Comparison of ENCODE assay signal across 12 cellular contexts in the genomic region with DNA sequence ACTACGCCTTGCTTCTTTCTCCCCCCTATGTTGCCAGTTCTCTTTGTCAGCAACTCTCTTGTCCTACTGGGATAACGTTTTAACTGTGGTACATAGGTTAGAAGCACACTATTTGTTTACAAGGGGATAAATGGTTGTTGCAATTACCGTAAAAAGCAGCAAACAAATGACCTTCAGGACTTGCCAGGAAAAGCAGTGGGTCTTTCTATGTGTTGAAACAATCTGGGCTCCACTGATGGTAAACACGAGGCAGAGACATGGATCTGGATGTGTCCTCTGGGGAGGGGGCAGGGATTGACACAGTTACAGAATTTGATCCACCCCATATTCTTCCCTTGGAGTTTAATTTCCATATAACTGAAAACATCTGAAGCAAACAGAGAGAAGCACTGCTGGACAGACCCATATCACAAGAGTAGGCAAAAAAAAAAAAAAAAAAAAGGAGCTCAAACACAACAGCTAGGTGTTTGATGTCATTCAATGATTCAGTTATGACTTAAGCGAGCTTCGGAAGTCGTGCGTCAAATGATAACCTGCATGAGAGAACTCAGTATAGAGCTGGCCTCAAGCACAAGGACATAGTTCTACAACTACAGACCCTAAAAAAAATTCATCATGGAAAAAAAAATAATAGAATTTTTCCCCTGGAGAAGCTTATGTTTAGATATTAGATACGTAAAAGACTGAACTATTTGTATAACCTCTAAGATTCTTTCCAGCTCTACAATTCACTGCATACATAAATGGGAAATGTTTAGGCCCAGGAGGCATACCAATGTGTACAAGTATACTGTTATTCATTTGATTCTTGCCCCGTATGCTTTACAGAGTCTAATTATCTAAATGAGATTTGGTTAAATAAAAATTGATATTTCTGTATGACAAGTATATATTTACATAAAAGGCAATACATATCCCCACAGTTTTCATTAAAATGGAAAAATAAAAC.
DNase-seq lines count a peak whose midpoint lies in the region; ATAC-seq and TF ChIP-seq lines count a peak whose summit lies in the region.
"Had no signal": no experiment of that assay in that cellular context is flagged by ENCODE, and none has a peak within 500 bp of the region (broad histone marks: within the 10 kb centered on the region; RNA-seq: fewer than 3 reads in every experiment).

No MANE protein-coding gene starts in this region.

- TF ChIP-seq POLR2A in IMR-90 (IDR thresholded peaks at IDR 0.05; ENCODE audit: low read depth, low read length) (no peak), right lobe of liver (IDR thresholded peaks at IDR 0.05) (no peak)

- H3K36me3 ChIP-seq in IMR-90 (ENCODE audit: control insufficient read depth, insufficient read depth, low read length) (no peaks in the 10 kb centered on the region), right lobe of liver (no peaks in the 10 kb centered on the region)
- H3K36me3 ChIP-seq: adrenal gland had no signal

- 0 out of 2 replicates have a peak, but pooled peaks cover 7% of the 10 kb centered on the region for H3K9me1 ChIP-seq in IMR-90 (ENCODE audit: insufficient read depth, low read length)

- H2BK15ac ChIP-seq in IMR-90 (ENCODE audit: low read depth, low read length) = peak overlapping the region; percentile 91

- H3K27me3 Mint-ChIP-seq in chondrocyte (ENCODE audit: low read depth) = no peaks in the 10 kb centered on the region

- POLR2A ChIA-PET in IMR-90 (lab: Charles Lee; ENCODE audit: unreplicated experiment) = interaction anchor here (0.5 to 0.6 kb wide), 3 partner anchors 146 to 699 kb away, joined by 3 to 12 read pairs (median 3); no protein-coding TSS in a partner anchor

- H3K23ac ChIP-seq in IMR-90 (ENCODE audit: low read depth, low read length) = peak overlapping the region; percentile 6; the same call in 1 of the 2 replicates

- H4K8ac ChIP-seq in IMR-90 (ENCODE audit: low read depth in 2 of 2, low read length in 2 of 2) = peak overlapping the region; percentile 33 to 73

- intact Hi-C loops in IMR-90 (cut with micrococcal nuclease) = loop anchor here (5.0 kb wide), 2 partner anchors 400 to 525 kb away; no protein-coding TSS in a partner anchor
- intact Hi-C loops in right lobe of liver (cut with DNase I) = loop anchor here (10.0 kb wide), 2 partner anchors 53 to 667 kb away; no protein-coding TSS in a partner anchor

- in situ Hi-C loops in IMR-90 (cut with MboI; ENCODE audit: low sequenced_read_pairs) = loop anchor here (5.0 kb wide), 1 partner anchor 655 kb away; no protein-coding TSS in a partner anchor

- no peak overlapping the region for H3K4me2 ChIP-seq in IMR-90 (ENCODE audit: low read depth, low read length)

- H3K14ac ChIP-seq in IMR-90 (replicated peaks; ENCODE audit: low read depth, low read length) = peak overlapping the region; percentile 29; the same call in 1 of the 2 replicates

- H3K9me3 Mint-ChIP-seq in chondrocyte (ENCODE audit: low read depth) = peaks cover 6% of the 10 kb centered on the region
- H3K9me3 Mint-ChIP-seq: central memory CD8-positive, alpha-beta T cell; stimulated activated naive CD8-positive, alpha-beta T cell treated with anti-CD3 and anti-CD28 coated beads, Interleukin-15, Interleukin-2, amounts not matched to agents 100 ng/mL and 50 ng/mL, for 24 hours had no signal

- CTCF ChIA-PET in IMR-90 (lab: Yijun Ruan, JAX) = interaction anchor here (0.6 to 1.8 kb wide), 14 partner anchors 10 to 673 kb away, joined by 3 to 11 read pairs (median 4); no protein-coding TSS in a partner anchor

- H3K4me3 Mint-ChIP-seq in chondrocyte (ENCODE audit: unreplicated experiment) = no peak overlapping the region
- H3K4me3 Mint-ChIP-seq: central memory CD8-positive, alpha-beta T cell; stimulated activated naive CD8-positive, alpha-beta T cell treated with anti-CD3 and anti-CD28 coated beads, Interleukin-15, Interleukin-2, amounts not matched to agents 100 ng/mL and 50 ng/mL, for 24 hours had no signal

- BruUV-seq in IMR-90 (replicated peaks; lab: Mats Ljungman, UMichigan) = no TSS peak

- H3K18ac ChIP-seq in IMR-90 (ENCODE audit: low read depth, low read length) = peak overlapping the region; percentile 96

- H3K27me3 ChIP-seq in IMR-90 (ENCODE audit: control insufficient read depth, insufficient read depth, low read length) (no peaks in the 10 kb centered on the region), right lobe of liver (no peaks in the 10 kb centered on the region)
- H3K27me3 ChIP-seq: adrenal gland had no signal

- peaks cover 44% of the 10 kb centered on the region for H3K4me1 Mint-ChIP-seq in chondrocyte (ENCODE audit: low read depth)
- H3K4me1 Mint-ChIP-seq: central memory CD8-positive, alpha-beta T cell had no signal

- H3K56ac ChIP-seq in IMR-90 (ENCODE audit: extremely low read depth, insufficient read depth, low read length) = peak overlapping the region; percentile 77; the same call in 1 of the 2 replicates

- peak; percentile 54 for DNase-seq in IMR-90
- no peak for DNase-seq in chondrocyte (ENCODE audit: low spot score)
- DNase-seq in right lobe of liver = no peak
- DNase-seq in superior temporal gyrus (ENCODE audit: extremely low spot score) = peak; percentile 39
- no peak for DNase-seq in NCI-H146 treated with DMSO at 0.1 percent for 48 hours (lab: John Stamatoyannopoulos, UW; ENCODE audit: unreplicated experiment)
- no peak for DNase-seq in T1000 (lab: John Stamatoyannopoulos, UW)
- no peak for DNase-seq in GM19238 (ENCODE audit: insufficient read length, low spot score)
- no peak for DNase-seq in DMS79 treated with DMSO at 0.1 percent for 48 hours (lab: John Stamatoyannopoulos, UW)
- DNase-seq: activated effector memory CD4-positive, alpha-beta T cell treated with Interleukin-2 at 50 U/mL for 16 hours had no signal

- no peak for TF ChIP-seq RAD21 in IMR-90 (IDR thresholded peaks at IDR 0.05; ENCODE audit: low read length)

- peaks cover 2% of the 10 kb centered on the region for H3K36me3 Mint-ChIP-seq in chondrocyte (ENCODE audit: low read depth)

- H2BK120ac ChIP-seq in IMR-90 (ENCODE audit: low read depth, low read length) = peak overlapping the region; percentile 96

- H2AFZ ChIP-seq in IMR-90 (replicated peaks; ENCODE audit: low read length, poor library complexity) = no peak overlapping the region

- ATAC-seq in IMR-90 (ENCODE audit: low read depth) (peak; percentile 56), right lobe of liver (peak; percentile 56 to 87 (median 66))

- H3K27ac ChIP-seq in IMR-90 (ENCODE audit: insufficient read depth, low read length) (peak overlapping the region; percentile 91), right lobe of liver (peak overlapping the region; percentile 0 to 67 (median 41))

- H3K79me1 ChIP-seq in IMR-90 (ENCODE audit: low read depth in 1 of 2, low read length in 2 of 2) = no peaks in the 10 kb centered on the region

- peak overlapping the region; percentile 67 for H3K27ac Mint-ChIP-seq in chondrocyte (ENCODE audit: unreplicated experiment)
- H3K27ac Mint-ChIP-seq: stimulated activated naive CD8-positive, alpha-beta T cell treated with anti-CD3 and anti-CD28 coated beads, Interleukin-15, Interleukin-2, amounts not matched to agents 100 ng/mL and 50 ng/mL, for 24 hours had no signal

- no peaks in the 10 kb centered on the region for H4K20me1 ChIP-seq in IMR-90 (ENCODE audit: insufficient read depth, low read length)

- H2BK5ac ChIP-seq in IMR-90 (ENCODE audit: low read depth, low read length, poor library complexity, severe bottlenecking) = peak overlapping the region; percentile 86

- H4K5ac ChIP-seq in IMR-90 (ENCODE audit: low read depth, low read length) = peak overlapping the region; percentile 92

- peak overlapping the region; percentile 87 for H4K91ac ChIP-seq in IMR-90 (ENCODE audit: insufficient read depth, low read depth, low read length)

- no peaks in the 10 kb centered on the region; the same call in 1 of the 2 replicates for H3K9me3 ChIP-seq in IMR-90 (ENCODE audit: control insufficient read depth, insufficient read depth, low read length)
- no peaks in the 10 kb centered on the region for H3K9me3 ChIP-seq in right lobe of liver
- H3K9me3 ChIP-seq: adrenal gland had no signal

- no peak overlapping the region for H2AK9ac ChIP-seq in IMR-90 (replicated peaks; ENCODE audit: low read depth, low read length, poor library complexity)

- H3K4me3 ChIP-seq in IMR-90 (ENCODE audit: insufficient read depth, low read depth, low read length) (no peak overlapping the region), right lobe of liver (no peak overlapping the region)
- H3K4me3 ChIP-seq: adrenal gland had no signal

- dilution Hi-C loops in IMR-90 (cut with HindIII; ENCODE audit: low sequenced_read_pairs, unreplicated experiment) = loop anchor here (10.0 kb wide), 2 partner anchors 177 to 657 kb away; no protein-coding TSS in a partner anchor

- TF ChIP-seq CTCF in IMR-90 (conservative IDR thresholded peaks at IDR 0.05; ENCODE audit: low read depth, low read length) = no peak
- TF ChIP-seq CTCF in chondrocyte (IDR thresholded peaks at IDR 0.05) = no peak
- TF ChIP-seq CTCF in right lobe of liver (IDR thresholded peaks at IDR 0.05) = no peak

- H2AK5ac ChIP-seq in IMR-90 (ENCODE audit: low read depth, low read length) = peak overlapping the region; percentile 61; the same call in 1 of the 2 replicates

- peak overlapping the region; percentile 60; the same call in 1 of the 2 replicates for H3K9ac ChIP-seq in IMR-90 (ENCODE audit: low read depth, low read length)

- H2BK20ac ChIP-seq in IMR-90 (ENCODE audit: low read depth, low read length) = peak overlapping the region; percentile 88

- H3K4ac ChIP-seq in IMR-90 (ENCODE audit: low read depth, low read length) = peak overlapping the region; percentile 52

- peaks cover 8% of the 10 kb centered on the region for H3K4me1 ChIP-seq in IMR-90 (ENCODE audit: control insufficient read depth, insufficient read depth, low read length)
- H3K4me1 ChIP-seq in right lobe of liver = peaks cover 0 to 35% (median 3%) of the 10 kb centered on the region in 4 donors

- no CpG with 5 or more reads among the region's 10 CpGs for WGBS in IMR-90 (ENCODE audit: extremely low coverage in 2 of 2, insufficient read length in 1 of 2), 2 experiments
- 42% methylated on average over 10 of the region's 10 CpGs for WGBS in right lobe of liver (ENCODE audit: insufficient coverage, low coverage, low lambda C conversion rate, missing lambda C conversion rate)

TF ChIP-seq in IMR-90, 13 proteins besides CTCF, POLR2A, EP300 and RAD21 (continues in another document):
- TF ChIP-seq FOS (IDR thresholded peaks at IDR 0.05; ENCODE audit: low read depth, low read length) (no peak), MXI1 (IDR thresholded peaks at IDR 0.05; ENCODE audit: borderline replicate concordance, low read depth, low read length) (no peak), MAZ (IDR thresholded peaks at IDR 0.05; ENCODE audit: borderline replicate concordance, low read depth, low read length) (no peak), SMC3 (IDR thresholded peaks at IDR 0.05; ENCODE audit: low read depth, low read length) (no peak)
- TF ChIP-seq, protein P1, sequence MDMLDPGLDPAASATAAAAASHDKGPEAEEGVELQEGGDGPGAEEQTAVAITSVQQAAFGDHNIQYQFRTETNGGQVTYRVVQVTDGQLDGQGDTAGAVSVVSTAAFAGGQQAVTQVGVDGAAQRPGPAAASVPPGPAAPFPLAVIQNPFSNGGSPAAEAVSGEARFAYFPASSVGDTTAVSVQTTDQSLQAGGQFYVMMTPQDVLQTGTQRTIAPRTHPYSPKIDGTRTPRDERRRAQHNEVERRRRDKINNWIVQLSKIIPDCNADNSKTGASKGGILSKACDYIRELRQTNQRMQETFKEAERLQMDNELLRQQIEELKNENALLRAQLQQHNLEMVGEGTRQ (IDR thresholded peaks at IDR 0.05; ENCODE audit: low read depth, low read length) = no peak

Comparison
In these comparisons a context has a peak if more than half of its experiments do, and no peak if none do; other contexts are left out.
1. DNase-seq: peak in IMR-90 (single experiment) and superior temporal gyrus (single experiment); none in chondrocyte (single experiment), right lobe of liver (0 of 3), NCI-H146 treated with DMSO at 0.1 percent for 48 hours (single experiment), T1000 (single experiment), GM19238 (single experiment) and DMS79 treated with DMSO at 0.1 percent for 48 hours (single experiment).